28 cellular contexts compared by ENCODE assay signal in the genomic region with DNA sequence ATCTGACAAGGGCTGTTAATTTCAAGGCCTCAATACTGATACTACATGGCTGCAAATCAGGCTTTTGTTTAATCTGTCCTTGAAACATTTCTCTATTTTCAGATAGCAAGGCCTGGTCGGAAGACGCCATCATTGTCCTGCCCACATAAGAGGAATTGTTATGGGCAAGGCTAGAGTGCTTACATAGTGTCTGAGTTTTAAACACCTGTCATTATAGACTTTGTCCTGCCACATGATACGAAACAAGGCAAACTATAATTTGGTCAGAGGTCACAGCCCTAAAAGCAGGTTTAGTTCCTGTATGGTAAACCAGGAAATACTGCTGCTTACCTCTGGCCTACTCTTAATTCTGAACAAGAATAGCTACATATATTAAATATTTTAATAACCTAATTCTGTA.
A peak's percentile ranks its signal among the peaks of the same experiment; 100 is the strongest.
DNase-seq lines count a peak whose midpoint lies in the region; ATAC-seq and TF ChIP-seq lines count a peak whose summit lies in the region.
"Had no signal": no experiment of that assay in that cellular context is flagged by ENCODE, and none has a peak within 500 bp of the region (broad histone marks: within the 10 kb centered on the region; RNA-seq: fewer than 3 reads in every experiment).

No MANE protein-coding gene starts in this region.

- intact Hi-C loops in stomach (cut with DNase I; ENCODE audit: low total_unique reads): no loop called here

- no peaks in the 10 kb centered on the region for H3K4me1 Mint-ChIP-seq in HFFc6 (ENCODE audit: low read depth)

- no peaks in the 10 kb centered on the region for H3K27me3 ChIP-seq in stomach
- H3K27me3 ChIP-seq in GM23248 (replicated peaks; ENCODE audit: insufficient read depth): no peaks in the 10 kb centered on the region
- H3K27me3 ChIP-seq: gastroesophageal sphincter, ovary had no signal

- in situ Hi-C loops in GM23248 (cut with MboI): no loop called here

- no peak overlapping the region for H3K4me2 ChIP-seq in GM23248 (ENCODE audit: unreplicated experiment)
- H3K4me2 ChIP-seq: SK-N-SH had no signal

- no peaks in the 10 kb centered on the region for H3F3A ChIP-seq in GM23248 (ENCODE audit: insufficient read depth)

- no peaks in the 10 kb centered on the region for H3K9me3 Mint-ChIP-seq in HFFc6
- H3K9me3 Mint-ChIP-seq: activated naive CD8-positive, alpha-beta T cell treated with anti-CD3 and anti-CD28 coated beads, Interleukin-2, amount 10 ng/mL, durations not matched to agents 7 days and 5 days; activated T-helper 2 cell treated with anti-CD3 and anti-CD28 coated beads, Interferon-gamma antibody, Interleukin-2, Interleukin-4, amounts not matched to agents 10 μg/mL and 5 μg/mL and 100 μg/mL, durations not matched to agents 14 hours and 24 hours and 36 hours; memory B cell; naive B cell; T-helper 2 cell treated with Interferon-gamma antibody and Interleukin-4, amounts not matched to agents 5 μg/mL and 100 μg/mL, for 36 hours; WTC11 had no signal

- H3K27ac ChIP-seq in stomach (peak overlapping the region; percentile 5 to 71 (median 52)), GM23248 (no peak overlapping the region)
- H3K27ac ChIP-seq: C4-2B, gastroesophageal sphincter, ovary had no signal

- H4K20me1 ChIP-seq in GM23248 (ENCODE audit: insufficient read depth): no peaks in the 10 kb centered on the region

- H3K79me2 ChIP-seq in GM23248 (ENCODE audit: insufficient read depth): no peaks in the 10 kb centered on the region

- H3K4me3 Mint-ChIP-seq in HFFc6: no peak overlapping the region
- H3K4me3 Mint-ChIP-seq: activated naive CD8-positive, alpha-beta T cell treated with anti-CD3 and anti-CD28 coated beads, Interleukin-2, amount 10 ng/mL, durations not matched to agents 7 days and 5 days; memory B cell; naive B cell; T-helper 2 cell treated with Interferon-gamma antibody and Interleukin-4, amounts not matched to agents 5 μg/mL and 100 μg/mL, for 36 hours; WTC11 had no signal

- no peak overlapping the region for H2AFZ ChIP-seq in GM23248

- DNase-seq in HT-29 (ENCODE audit: low spot score): peak; percentile 81
- DNase-seq in NCI-H774 (lab: John Stamatoyannopoulos, UW): peak; percentile 69
- DNase-seq in left lobe of liver (ENCODE audit: low spot score): no peak
- DNase-seq in stomach: no peak
- DNase-seq in HFFc6: no peak
- DNase-seq in GM23248: no peak
- DNase-seq: activated CD4-positive, alpha-beta T cell treated with anti-CD3 and anti-CD28 coated beads, Interleukin-2, amount 50 U/mL, for 4 hours; activated CD8-positive, alpha-beta memory T cell treated with anti-CD3 and anti-CD28 coated beads, Interleukin-2, amount 50 U/mL, for 48 hours; activated naive CD8-positive, alpha-beta T cell treated with anti-CD3 and anti-CD28 coated beads, Interleukin-2, amount 10 ng/mL, durations not matched to agents 7 days and 5 days; cerebellar nuclear complex; effector CD4-positive, alpha-beta T cell; HCEC 1CT; Kasumi-1; kidney; naive B cell; NCI-H1048; NCI-H2107; ovary; SK-N-SH; stimulated activated CD4-positive, alpha-beta T cell treated with anti-CD3 and anti-CD28 coated beads, Interleukin-15, amount 100 ng/mL, for 24 hours had no signal

- TF ChIP-seq CTCF in stomach (IDR thresholded peaks at IDR 0.05): no peak
- TF ChIP-seq CTCF in HFFc6 (IDR thresholded peaks at IDR 0.05): no peak

- TF ChIP-seq POLR2A in stomach (IDR thresholded peaks at IDR 0.05): no peak

- no peak overlapping the region for H3K27ac Mint-ChIP-seq in HFFc6
- H3K27ac Mint-ChIP-seq: activated naive CD8-positive, alpha-beta T cell treated with anti-CD3 and anti-CD28 coated beads, Interleukin-2, amount 10 ng/mL, durations not matched to agents 7 days and 5 days; activated T-helper 2 cell treated with anti-CD3 and anti-CD28 coated beads, Interferon-gamma antibody, Interleukin-2, Interleukin-4, amounts not matched to agents 10 μg/mL and 5 μg/mL and 100 μg/mL, durations not matched to agents 14 hours and 24 hours and 36 hours; T-helper 2 cell treated with Interferon-gamma antibody and Interleukin-4, amounts not matched to agents 5 μg/mL and 100 μg/mL, for 36 hours; WTC11 had no signal

- WGBS in stomach, 5 donors: 32 to 64% (median 54%) methylated on average over 3 of the region's 3 CpGs
- WGBS in GM23248 (ENCODE audit: low coverage in 1 of 2, low lambda C conversion rate in 2 of 2, missing lambda C conversion rate in 2 of 2), 2 experiments: 98 to 99% methylated on average over 3 of the region's 3 CpGs

- peaks cover 5% of the 10 kb centered on the region; the same call in 1 of the 2 replicates for H3K36me3 Mint-ChIP-seq in HFFc6 (ENCODE audit: low read depth)
- H3K36me3 Mint-ChIP-seq: memory B cell, naive B cell, WTC11 had no signal

- H3K4me3 ChIP-seq in stomach (no peak overlapping the region), GM23248 (no peak overlapping the region)
- H3K4me3 ChIP-seq: gastroesophageal sphincter, ovary had no signal

- ATAC-seq in left lobe of liver (peak; percentile 97), GM21619 (IDR thresholded peaks at IDR 0.05; ENCODE audit: unreplicated experiment) (no peak)
- ATAC-seq: gastroesophageal sphincter, sciatic nerve, WTC11 had no signal

- no peaks in the 10 kb centered on the region for H3K27me3 Mint-ChIP-seq in HFFc6 (ENCODE audit: insufficient read depth)
- H3K27me3 Mint-ChIP-seq: activated naive CD8-positive, alpha-beta T cell treated with anti-CD3 and anti-CD28 coated beads, Interleukin-2, amount 10 ng/mL, durations not matched to agents 7 days and 5 days; memory B cell; naive B cell had no signal

- no peaks in the 10 kb centered on the region for H3K9me3 ChIP-seq in stomach
- no peaks in the 10 kb centered on the region for H3K9me3 ChIP-seq in GM23248 (ENCODE audit: low read depth)
- H3K9me3 ChIP-seq: gastroesophageal sphincter, ovary, SK-N-SH had no signal

- H3K36me3 ChIP-seq in stomach (no peaks in the 10 kb centered on the region), GM23248 (ENCODE audit: low read depth) (no peaks in the 10 kb centered on the region)
- H3K36me3 ChIP-seq: gastroesophageal sphincter, ovary had no signal

- H3K4me1 ChIP-seq in stomach: peaks cover 0 to 17% (median 7%) of the 10 kb centered on the region in 4 donors
- H3K4me1 ChIP-seq in GM23248 (ENCODE audit: insufficient read depth): no peaks in the 10 kb centered on the region
- H3K4me1 ChIP-seq: gastroesophageal sphincter had no signal

- no peaks in the 10 kb centered on the region for H3K9me2 ChIP-seq in GM23248 (ENCODE audit: insufficient read depth)
- H3K9me2 ChIP-seq: SK-N-SH had no signal

- no peak overlapping the region for H3K9ac ChIP-seq in GM23248
- H3K9ac ChIP-seq: SK-N-SH had no signal

- no peak for TF ChIP-seq EP300 in stomach (IDR thresholded peaks at IDR 0.05)

Comparison
In these comparisons a context has a peak if more than half of its experiments do, and no peak if none do; other contexts are left out.
1. DNase-seq: peak in HT-29 (single experiment) and NCI-H774 (single experiment); none in left lobe of liver (single experiment), stomach (single experiment), HFFc6 (single experiment) and GM23248 (single experiment).